ENCODE assay signal across 20 cellular contexts in genomic region chr1:85267313-85267712, GRCh38. TPM values are rescaled to one million over a fixed set of nuclear protein-coding genes. Genes with fewer than 3 reads are reported as not detected.
DNase-seq lines count a peak whose midpoint lies in the region; ATAC-seq, FAIRE-seq and TF ChIP-seq lines count a peak whose summit lies in the region.
"Had no signal": no experiment of that assay in that cellular context is flagged by ENCODE, and none has a peak within 500 bp of the region (broad histone marks: within the 10 kb centered on the region; RNA-seq: fewer than 3 reads in every experiment).

No MANE protein-coding gene starts in this region.

- no TSS peak for BruUV-seq in K562 (replicated peaks; lab: Mats Ljungman, UMichigan)

- H3K79me2 ChIP-seq in K562 (ENCODE audit: control insufficient read depth, insufficient read depth, low read length), result peaks cover 6% of the 10 kb centered on the region; the same call in 1 of the 3 replicates

- POLR2A ChIA-PET in K562 (lab: Yijun Ruan, JAX), result interaction anchor here (0.8 to 1.6 kb wide), 2 partner anchors 8 to 9 kb away, joined by 4 to 5 read pairs; partner anchors contain the start of genes BCL10 and C1orf52

- in situ Hi-C loops in K562 (cut with MboI) (no loop called here), transverse colon (cut with MboI; ENCODE audit: low pct_ligation_motif_present in 1 of 4, low pct_unique_long_range_greater_than_20kb in 1 of 4, low sequenced_read_pairs in 3 of 4) (loop anchor here in 1 of 4 donors (25.0 kb wide), 1 partner anchor 580 kb away; the partner anchor contains the start of gene SSX2IP)

- intact Hi-C loops in K562 (cut with micrococcal nuclease), result no loop called here
- intact Hi-C loops in transverse colon (cut with DNase I; ENCODE audit: low total_unique reads), result no loop called here

- no peak for TF ChIP-seq EP300 in K562 (IDR thresholded peaks at IDR 0.05; ENCODE audit: low read length)
- no peak for TF ChIP-seq EP300 in transverse colon (IDR thresholded peaks at IDR 0.05; ENCODE audit: low read depth)

- H2AFZ ChIP-seq in K562 (ENCODE audit: low read depth, low read length), result no peak overlapping the region

- H3K9ac ChIP-seq in K562 (ENCODE audit: insufficient read depth in 1 of 2, low read depth in 2 of 2, low read length in 2 of 2), result no peak overlapping the region

- ATAC-seq in K562 (no peak), HG03175 (IDR thresholded peaks at IDR 0.05; ENCODE audit: unreplicated experiment) (no peak)
- ATAC-seq: A549; CD8-positive, alpha-beta T cell had no signal

- H3K27ac ChIP-seq in K562 (ENCODE audit: extremely low read depth, low read depth, low read length) (no peak overlapping the region), transverse colon (no peak overlapping the region)
- H3K27ac ChIP-seq: A549 had no signal

- no peaks in the 10 kb centered on the region; a peak in 1 of 5 replicates for H3K4me1 ChIP-seq in K562 (replicated peaks in 1 of 2; ENCODE audit: control insufficient read depth in 2 of 2, insufficient read depth in 2 of 2, low read length in 2 of 2)
- peaks cover 12 to 46% (median 28%) of the 10 kb centered on the region in 4 donors for H3K4me1 ChIP-seq in transverse colon

- H4K20me1 ChIP-seq in K562 (replicated peaks; ENCODE audit: control insufficient read depth, insufficient read depth, low read length), result peaks cover 2% of the 10 kb centered on the region; the same call in 1 of the 2 replicates

- DNase-seq in K562 (ENCODE audit: extremely low read depth in 1 of 4, low spot score in 3 of 4) (no peak), transverse colon (no peak), germinal center (ENCODE audit: low spot score) (no peak)
- DNase-seq: CD8-positive, alpha-beta T cell; COR-L47; DMS153; DMS79 treated with DMSO at 0.1 percent for 48 hours; EL; GDM1; HCEC 1CT; HFFc6 had no signal

- FAIRE-seq in A204.1 (lab: Jason Lieb, UNC) (peak; percentile 60), G401.6 (lab: Jason Lieb, UNC) (peak; percentile 86), K562 (lab: Jason Lieb, UNC) (no peak), islet of Langerhans (lab: Jason Lieb, UNC) (peak; percentile 53)
- FAIRE-seq: A549, D721Med, GM12892, GM19239, HTR-8/SVneo had no signal

- H3K9me1 ChIP-seq in K562 (ENCODE audit: control insufficient read depth, insufficient read depth, low read length), result no peaks in the 10 kb centered on the region

- TF ChIP-seq POLR2A in K562 (conservative IDR thresholded peaks at IDR 0.05) (no peak), transverse colon (IDR thresholded peaks at IDR 0.05) (no peak)

- H3K9me3 ChIP-seq in K562 (replicated peaks; ENCODE audit: control insufficient read depth, insufficient read depth, low read depth, low read length), result no peaks in the 10 kb centered on the region
- no peaks in the 10 kb centered on the region for H3K9me3 ChIP-seq in transverse colon

- H3K4me3 ChIP-seq in K562 (no peak overlapping the region), transverse colon (no peak overlapping the region)
- H3K4me3 ChIP-seq: A549 had no signal

- no peak overlapping the region for H3K4me2 ChIP-seq in K562 (ENCODE audit: insufficient read depth, low read length)
- H3K4me2 ChIP-seq: A549 had no signal

- H3K36me3 ChIP-seq in K562 (ENCODE audit: control insufficient read depth, insufficient read depth, low read length) (peaks cover 73% of the 10 kb centered on the region), transverse colon (peaks cover 0 to 59% (median 18%) of the 10 kb centered on the region in 4 donors)

- no peak for TF ChIP-seq RAD21 in K562 (CRISPR knock-in tag; conservative IDR thresholded peaks at IDR 0.05 in 1 of 2, IDR thresholded peaks at IDR 0.05 in 1 of 2)

- no peak for TF ChIP-seq CTCF in K562 (IDR thresholded peaks at IDR 0.05 in 2 of 3, conservative IDR thresholded peaks at IDR 0.05 in 1 of 3; ENCODE audit: insufficient read depth in 2 of 3, low read depth in 1 of 3, low read length in 3 of 3)
- TF ChIP-seq CTCF in transverse colon (IDR thresholded peaks at IDR 0.05), result no peak

- CTCF ChIA-PET in K562 (lab: Yijun Ruan, JAX; ENCODE audit: low intra/inter-chr PET ratio), result no interaction called here

- WGBS in K562 (ENCODE audit: insufficient coverage, low coverage, missing lambda C conversion rate), result 95% methylated on average over 2 of the region's 2 CpGs
- 88 to 90% methylated on average over 2 of the region's 2 CpGs for WGBS in transverse colon (ENCODE audit: low coverage in 1 of 2), 2 donors

- no peaks in the 10 kb centered on the region for H3K27me3 ChIP-seq in K562 (ENCODE audit: control insufficient read depth in 2 of 2, insufficient read depth in 2 of 2, low read length in 2 of 2)
- no peaks in the 10 kb centered on the region for H3K27me3 ChIP-seq in transverse colon

TF ChIP-seq in K562, 482 proteins besides CTCF, POLR2A, EP300 and RAD21 (continues in another document):
- no peak for TF ChIP-seq ZNF408 (CRISPR knock-in tag; IDR thresholded peaks at IDR 0.05; ENCODE audit: low read depth)
- TF ChIP-seq, protein P1, sequence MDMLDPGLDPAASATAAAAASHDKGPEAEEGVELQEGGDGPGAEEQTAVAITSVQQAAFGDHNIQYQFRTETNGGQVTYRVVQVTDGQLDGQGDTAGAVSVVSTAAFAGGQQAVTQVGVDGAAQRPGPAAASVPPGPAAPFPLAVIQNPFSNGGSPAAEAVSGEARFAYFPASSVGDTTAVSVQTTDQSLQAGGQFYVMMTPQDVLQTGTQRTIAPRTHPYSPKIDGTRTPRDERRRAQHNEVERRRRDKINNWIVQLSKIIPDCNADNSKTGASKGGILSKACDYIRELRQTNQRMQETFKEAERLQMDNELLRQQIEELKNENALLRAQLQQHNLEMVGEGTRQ (CRISPR knock-in tag; IDR thresholded peaks at IDR 0.05), result no peak
- TF ChIP-seq ZNF561 (CRISPR knock-in tag; conservative IDR thresholded peaks at IDR 0.05), result no peak
- peak; percentile 31; the same call in 1 of the 2 replicates for TF ChIP-seq MAFK (IDR thresholded peaks at IDR 0.05; ENCODE audit: low read length)
- TF ChIP-seq ZNF785 (CRISPR knock-in tag; IDR thresholded peaks at IDR 0.05), result no peak
- no peak for TF ChIP-seq ZNF586 (CRISPR knock-in tag; conservative IDR thresholded peaks at IDR 0.05)
- no peak for TF ChIP-seq FOXK2 (conservative IDR thresholded peaks at IDR 0.05 in 1 of 2, IDR thresholded peaks at IDR 0.05 in 1 of 2; ENCODE audit: low read depth in 2 of 2)
- TF ChIP-seq ZNF316 (IDR thresholded peaks at IDR 0.05), result peak; percentile 81
- TF ChIP-seq ZKSCAN8 (CRISPR knock-in tag; IDR thresholded peaks at IDR 0.05), result no peak
- no peak for TF ChIP-seq BHLHE40 (IDR thresholded peaks at IDR 0.05; ENCODE audit: low read length)
- TF ChIP-seq ZBED1 (IDR thresholded peaks at IDR 0.05), result no peak
- TF ChIP-seq ADNP (tag; IDR thresholded peaks at IDR 0.05), result no peak

RNA-seq across cellular contexts. Expression of gene C1orf52, which starts 7.9 kb away (rescaled TPM):
- total RNA-seq in K562 (2011; cell fraction: chromatin; rRNA removed; ENCODE audit: low replicate concordance), result 24.3 and 26.2 TPM in 2 replicates
- total RNA-seq in K562 (2011; cell fraction: nucleolus; rRNA removed), result 10.3 and 16.3 TPM in 2 replicates
- 15.6 and 17.2 TPM in 2 replicates for total RNA-seq in K562 (2011; cell fraction: nucleoplasm; rRNA removed)
- total RNA-seq in K562 (2014; rRNA removed), result 36.1 and 58.6 TPM in 2 replicates
- total RNA-seq in K562 (2014; rRNA removed; fragmentation: Illumina TruSeq; extraction: Trizol), result 30.1 and 31.6 TPM in 2 replicates
- total RNA-seq in K562 (2015; rRNA removed; fragmentation: Illumina TruSeq; extraction: Trizol), result 33.2 and 34.7 TPM in 2 replicates
- 33.0 and 34.8 TPM in 2 replicates for total RNA-seq in K562 (2021)
- polyA plus RNA-seq in K562 (2011; rRNA removed), result 36.0 and 38.5 TPM in 2 replicates
- polyA plus RNA-seq in K562 (2011; cell fraction: cytosol; rRNA removed), result 22.8 and 39.6 TPM in 2 replicates
- polyA plus RNA-seq in K562 (2011; cell fraction: nucleus; rRNA removed), result 40.2 and 52.5 TPM in 2 replicates
- 32.5 and 34.3 TPM in 2 replicates for polyA plus RNA-seq in K562 (2012)
- polyA plus RNA-seq in K562 (2014; fragmentation: Illumina TruSeq; extraction: Trizol), result 24.7 and 38.7 TPM in 2 replicates
- polyA plus RNA-seq in K562 (2014; fragmentation: Nextera tagmentation; extraction: Ambion mirVana), result 10 to 100 TPM; 17.0 to 22.5 TPM
- polyA plus RNA-seq in K562 (2014; rRNA removed), result 33.5 and 41.7 TPM in 2 replicates
- 12.1 and 14.3 TPM in 2 replicates for polyA minus RNA-seq in K562 (2011; rRNA and poly(A)+ RNA removed)
- polyA minus RNA-seq in K562 (2011; cell fraction: cytosol; rRNA and poly(A)+ RNA removed), result 19.7 and 21.9 TPM in 2 replicates
- 13.2 and 14.4 TPM in 2 replicates for polyA minus RNA-seq in K562 (2011; cell fraction: nucleus; rRNA and poly(A)+ RNA removed)
- total RNA-seq in transverse colon, result 10 to 100 TPM in 3 of 4 donors, 1 to 10 TPM in 1; 7.4 to 42.6 (median 14.9) TPM

RNA-seq across cellular contexts. Expression of gene BCL10, which starts 9.1 kb away (rescaled TPM):
- total RNA-seq in K562 (2011; cell fraction: chromatin; rRNA removed; ENCODE audit: low replicate concordance), result 15.5 and 25.6 TPM in 2 replicates
- 14.5 and 15.4 TPM in 2 replicates for total RNA-seq in K562 (2011; cell fraction: nucleolus; rRNA removed)
- 19.9 and 25.6 TPM in 2 replicates for total RNA-seq in K562 (2011; cell fraction: nucleoplasm; rRNA removed)
- total RNA-seq in K562 (2014; rRNA removed) (10.0 and 11.1 TPM in 2 replicates), K562 (2014; rRNA removed; fragmentation: Illumina TruSeq; extraction: Trizol) (19.4 and 20.4 TPM in 2 replicates), K562 (2015; rRNA removed; fragmentation: Illumina TruSeq; extraction: Trizol) (16.4 and 18.6 TPM in 2 replicates), K562 (2021) (18.6 and 19.4 TPM in 2 replicates), transverse colon (10 to 100 TPM; 34.2 to 65.5 (median 56.5) TPM)
- polyA plus RNA-seq in K562 (2011; rRNA removed) (6.5 and 8.7 TPM in 2 replicates), K562 (2014; fragmentation: Illumina TruSeq; extraction: Trizol) (11.8 and 14.7 TPM in 2 replicates), K562 (2014; fragmentation: Nextera tagmentation; extraction: Ambion mirVana) (10 to 100 TPM; 10.6 to 12.3 TPM), K562 (2014; rRNA removed) (7.8 and 8.0 TPM in 2 replicates)
- polyA plus RNA-seq in K562 (2011; cell fraction: cytosol; rRNA removed), result 4.9 and 5.4 TPM in 2 replicates
- 4.2 and 4.4 TPM in 2 replicates for polyA plus RNA-seq in K562 (2011; cell fraction: nucleus; rRNA removed)
- polyA plus RNA-seq in K562 (2012), result 8.6 and 11.1 TPM in 2 replicates
- 14.0 and 16.5 TPM in 2 replicates for polyA minus RNA-seq in K562 (2011; rRNA and poly(A)+ RNA removed)
- 4.9 and 9.2 TPM in 2 replicates for polyA minus RNA-seq in K562 (2011; cell fraction: cytosol; rRNA and poly(A)+ RNA removed)
- polyA minus RNA-seq in K562 (2011; cell fraction: nucleus; rRNA and poly(A)+ RNA removed), result 19.5 and 31.8 TPM in 2 replicates
